ENCODE assay signal across 9 cellular contexts in genomic region chr5:142726188-142726731, GRCh38.
DNase-seq lines count a peak whose midpoint lies in the region; ATAC-seq lines count a peak whose summit lies in the region.
"Had no signal": no experiment of that assay in that cellular context is flagged by ENCODE, and none has a peak within 500 bp of the region (broad histone marks: within the 10 kb centered on the region; RNA-seq: fewer than 3 reads in every experiment).

No MANE protein-coding gene starts in this region.

- H3K4me1 Mint-ChIP-seq in stimulated activated naive CD8-positive, alpha-beta T cell treated with anti-CD3 and anti-CD28 coated beads, Interleukin-15, amount 100 ng/mL, for 72 hours: no peaks in the 10 kb centered on the region

- no peaks in the 10 kb centered on the region for H3K27me3 Mint-ChIP-seq in stimulated activated naive CD8-positive, alpha-beta T cell treated with anti-CD3 and anti-CD28 coated beads, Interleukin-15, amount 100 ng/mL, for 72 hours

- H3K4me3 Mint-ChIP-seq in stimulated activated naive CD8-positive, alpha-beta T cell treated with anti-CD3 and anti-CD28 coated beads, Interleukin-15, amount 100 ng/mL, for 72 hours: no peak overlapping the region

- peak overlapping the region in 1 of 2 donors; percentile 95 for H3K27ac Mint-ChIP-seq in stimulated activated naive CD8-positive, alpha-beta T cell treated with anti-CD3 and anti-CD28 coated beads, Interleukin-15, amount 100 ng/mL, for 72 hours
- H3K27ac Mint-ChIP-seq: activated T-helper 2 cell treated with anti-CD3 and anti-CD28 coated beads, Interferon-gamma antibody, Interleukin-2, Interleukin-4, amounts not matched to agents 10 μg/mL and 5 μg/mL and 100 μg/mL, durations not matched to agents 14 hours and 24 hours and 36 hours had no signal

- H3K9me3 Mint-ChIP-seq in stimulated activated naive CD8-positive, alpha-beta T cell treated with anti-CD3 and anti-CD28 coated beads, Interleukin-15, amount 100 ng/mL, for 72 hours: peaks cover 0 to 4% of the 10 kb centered on the region in 2 donors
- H3K9me3 Mint-ChIP-seq: activated T-helper 2 cell treated with anti-CD3 and anti-CD28 coated beads, Interferon-gamma antibody, Interleukin-2, Interleukin-4, amounts not matched to agents 10 μg/mL and 5 μg/mL and 100 μg/mL, durations not matched to agents 14 hours and 24 hours and 36 hours had no signal

- ATAC-seq in stimulated activated naive CD8-positive, alpha-beta T cell treated with anti-CD3 and anti-CD28 coated beads, Interleukin-15, amount 100 ng/mL, for 72 hours: peak; percentile 86
- ATAC-seq in stimulated activated naive CD8-positive, alpha-beta T cell treated with anti-CD3 and anti-CD28 coated beads, Interleukin-15, Interleukin-2, amounts not matched to agents 100 U/mL and 50 U/mL, for 24 hours: no peak
- ATAC-seq in GM19452 (IDR thresholded peaks at IDR 0.05; ENCODE audit: unreplicated experiment) (no peak), GM18867 (IDR thresholded peaks at IDR 0.05; ENCODE audit: unreplicated experiment) (no peak)

- no peak for DNase-seq in stimulated activated naive CD8-positive, alpha-beta T cell treated with anti-CD3 and anti-CD28 coated beads, Interleukin-15, amount 100 ng/mL, for 72 hours
- DNase-seq in stimulated activated naive CD8-positive, alpha-beta T cell treated with anti-CD3 and anti-CD28 coated beads, Interleukin-15, Interleukin-2, amounts not matched to agents 100 U/mL and 50 U/mL, for 24 hours: no peak
- DNase-seq in RPMI8226: peak; percentile 26
- DNase-seq in fibroblast of peridontal ligament (ENCODE audit: extremely low read depth): peak; percentile 98
- no peak for DNase-seq in KG1 (lab: John Stamatoyannopoulos, UW)
- DNase-seq in DMS53 (lab: John Stamatoyannopoulos, UW): no peak

Comparison
In these comparisons a context has a peak if more than half of its experiments do, and no peak if none do; other contexts are left out.
1. DNase-seq: peak in RPMI8226 (single experiment) and fibroblast of peridontal ligament (single experiment); none in stimulated activated naive CD8-positive, alpha-beta T cell treated with anti-CD3 and anti-CD28 coated beads, Interleukin-15, amount 100 ng/mL, for 72 hours (0 of 2), stimulated activated naive CD8-positive, alpha-beta T cell treated with anti-CD3 and anti-CD28 coated beads, Interleukin-15, Interleukin-2, amounts not matched to agents 100 U/mL and 50 U/mL, for 24 hours (single experiment), KG1 (single experiment) and DMS53 (single experiment).